ENCODE assay signal across 8 cellular contexts in genomic region chr1:150214099-150214756, GRCh38. TPM values are rescaled to one million over a fixed set of nuclear protein-coding genes. Genes with fewer than 3 reads are reported as not detected.
DNase-seq lines count a peak whose midpoint lies in the region; ATAC-seq, FAIRE-seq and TF ChIP-seq lines count a peak whose summit lies in the region.
"Not testable (repeated sequence)": the region's sequence is repeated elsewhere in the genome, so short reads cannot be mapped to it uniquely, and the experiment has no call there.

No MANE protein-coding gene starts in this region.

- TF ChIP-seq EP300 in GM12878 (IDR thresholded peaks at IDR 0.05; ENCODE audit: borderline replicate concordance in 1 of 2, control insufficient read depth in 1 of 2, low read depth in 2 of 2, low read length in 2 of 2) = not testable (repeated sequence)

- CTCF ChIA-PET in CD4-positive, alpha-beta T cell (lab: Charles Lee) = not testable (repeated sequence)
- CTCF ChIA-PET in activated B cell treated with CpG ODN at 0.5 μM for 24 hours (lab: Charles Lee) = interaction anchor here (0.9 to 1.4 kb wide), 2 partner anchors 12 to 26 kb away, joined by 3 read pairs; no protein-coding TSS in a partner anchor
- CTCF ChIA-PET in GM12878 (lab: Yijun Ruan, JAX) = interaction anchor here (1.2 to 1.7 kb wide), 2 partner anchors 10 to 17 kb away, joined by 4 to 5 read pairs; no protein-coding TSS in a partner anchor

- BruUV-seq in GM12878 (replicated peaks; lab: Mats Ljungman, UMichigan) = not testable (repeated sequence)

- H2AFZ ChIP-seq in KMS-11 (ENCODE audit: low read depth) = peak overlapping the region; percentile 55
- H2AFZ ChIP-seq in GM12878 (ENCODE audit: control insufficient read depth, low read depth, low read length) = peak overlapping the region; percentile 71

- peak overlapping the region; percentile 89 for H3K4me3 Mint-ChIP-seq in CD4-positive, alpha-beta T cell
- H3K4me3 Mint-ChIP-seq in activated B cell treated with CpG ODN at 0.5 μM for 24 hours (peak overlapping the region; percentile 90), osteocyte (ENCODE audit: unreplicated experiment) (peak overlapping the region; percentile 83)

- H3K79me2 ChIP-seq in KMS-11 (ENCODE audit: insufficient read depth, low read depth); GM12878 (ENCODE audit: control insufficient read depth, insufficient read depth, low read length): not testable (repeated sequence)

- H3K9ac ChIP-seq in KMS-11 (peak overlapping the region; percentile 7; the same call in 1 of the 2 replicates), GM12878 (ENCODE audit: control insufficient read depth, insufficient read depth, low read length) (peak overlapping the region; percentile 43; the same call in 1 of the 2 replicates)

- H3K27ac Mint-ChIP-seq in CD4-positive, alpha-beta T cell = peak overlapping the region; percentile 96
- H3K27ac Mint-ChIP-seq in activated B cell treated with CpG ODN at 0.5 μM for 24 hours = peak overlapping the region; percentile 94
- H3K27ac Mint-ChIP-seq in osteocyte (ENCODE audit: unreplicated experiment) = peak overlapping the region; percentile 85

- DNase-seq in CD4-positive, alpha-beta T cell; activated B cell treated with CpG ODN at 0.5 μM for 24 hours; GM12878 (ENCODE audit: low read depth, low spot score); esophagus squamous epithelium (lab: John Stamatoyannopoulos, UW); left lung: not testable (repeated sequence)
- peak; percentile 19 for DNase-seq in osteocyte (ENCODE audit: extremely low spot score, unreplicated experiment)

- peak overlapping the region; percentile 71 for H3K27ac ChIP-seq in CD4-positive, alpha-beta T cell (ENCODE audit: low read depth, low read length)
- H3K27ac ChIP-seq in KMS-11 = peak overlapping the region; percentile 31
- H3K27ac ChIP-seq in GM12878 (ENCODE audit: control insufficient read depth, insufficient read depth) = peak overlapping the region; percentile 52; the same call in 1 of the 2 replicates
- H3K27ac ChIP-seq in esophagus squamous epithelium = peak overlapping the region; percentile 63 to 85 (median 74)
- peak overlapping the region; percentile 83 to 90 for H3K27ac ChIP-seq in left lung
- H3K27ac ChIP-seq in temporal lobe (ENCODE audit: low read depth, low read length) = peak overlapping the region; percentile 52

- not testable (repeated sequence) for TF ChIP-seq RAD21 in GM12878 (IDR thresholded peaks at IDR 0.05; ENCODE audit: insufficient read depth, low read depth, low read length)

- peak; percentile 39 for TF ChIP-seq CTCF in CD4-positive, alpha-beta T cell (IDR thresholded peaks at IDR 0.05)
- TF ChIP-seq CTCF in KMS-11 (conservative IDR thresholded peaks at IDR 0.05; ENCODE audit: low read depth, low read length) = peak; percentile 46; the same call in 1 of the 2 replicates
- not testable (repeated sequence) for TF ChIP-seq CTCF in activated B cell treated with CpG ODN at 0.5 μM for 24 hours (IDR thresholded peaks at IDR 0.05); GM12878 (IDR thresholded peaks at IDR 0.05 in 2 of 3, conservative IDR thresholded peaks at IDR 0.05 in 1 of 3; ENCODE audit: control insufficient read depth in 2 of 3, extremely low read depth in 1 of 3, insufficient read depth in 1 of 3, low read depth in 3 of 3, low read length in 3 of 3); esophagus squamous epithelium (IDR thresholded peaks at IDR 0.05); left lung (IDR thresholded peaks at IDR 0.05); osteocyte (IDR thresholded peaks at IDR 0.05)

- H3K27me3 Mint-ChIP-seq in CD4-positive, alpha-beta T cell; activated B cell treated with CpG ODN at 0.5 μM for 24 hours; osteocyte (ENCODE audit: unreplicated experiment): not testable (repeated sequence)

- peak; percentile 4 for ATAC-seq in CD4-positive, alpha-beta T cell (ENCODE audit: poor library complexity)
- ATAC-seq in activated B cell treated with CpG ODN at 0.5 μM for 24 hours (ENCODE audit: low read depth); GM12878; left lung: not testable (repeated sequence)

- not testable (repeated sequence) for H3K36me3 ChIP-seq in KMS-11 (ENCODE audit: insufficient read depth); GM12878 (ENCODE audit: control insufficient read depth in 2 of 2, insufficient read depth in 2 of 2, low read length in 1 of 2); esophagus squamous epithelium; left lung

- SMC1A ChIA-PET in GM12878 (lab: Charles Lee; ENCODE audit: uncharacterized antibody, unreplicated experiment) = interaction anchor here (0.7 to 1.7 kb wide), 3 partner anchors 19 to 67 kb away, joined by 3 to 10 read pairs (median 4); no protein-coding TSS in a partner anchor

- not testable (repeated sequence) for H3K9me3 Mint-ChIP-seq in CD4-positive, alpha-beta T cell; activated B cell treated with CpG ODN at 0.5 μM for 24 hours; osteocyte (ENCODE audit: unreplicated experiment)

- TF ChIP-seq POLR2A in GM12878 (IDR thresholded peaks at IDR 0.05; ENCODE audit: low read depth, low read length); esophagus squamous epithelium (IDR thresholded peaks at IDR 0.05): not testable (repeated sequence)

- in situ Hi-C loops in GM12878 (cut with MboI) = not testable (repeated sequence)

- not testable (repeated sequence) for H3K4me1 ChIP-seq in KMS-11 (ENCODE audit: low read depth, poor library complexity, severe bottlenecking); GM12878 (ENCODE audit: control insufficient read depth, insufficient read depth, low read length)
- H3K4me1 ChIP-seq in esophagus squamous epithelium (peaks cover 0 to 13% (median 2%) of the 10 kb centered on the region in 3 donors), left lung (peaks cover 0 to 11% of the 10 kb centered on the region in 2 donors)

- intact Hi-C loops in CD4-positive, alpha-beta T cell (cut with DNase I, micrococcal nuclease) = loop anchor here (2.0 to 5.0 kb wide), 2 partner anchors 19 to 108 kb away; partner anchors contain the start of gene PRPF3 (in 1 of the 2)
- intact Hi-C loops in activated B cell treated with CpG ODN at 0.5 μM for 24 hours (cut with micrococcal nuclease); GM12878 (cut with micrococcal nuclease; ENCODE audit: unreplicated experiment); esophagus squamous epithelium (cut with DNase I); left lung (cut with DNase I): not testable (repeated sequence)

- POLR2A ChIA-PET in CD4-positive, alpha-beta T cell (lab: Charles Lee) = interaction anchor here (0.6 to 3.1 kb wide), 6 partner anchors 17 to 772 kb away, joined by 3 to 15 read pairs (median 3); partner anchors contain the start of genes ANP32E and APH1A
- POLR2A ChIA-PET in activated B cell treated with CpG ODN at 0.5 μM for 24 hours (lab: Charles Lee) = interaction anchor here (0.7 to 3.3 kb wide), 3 partner anchors 8 to 149 kb away, joined by 6 to 28 read pairs (median 7); no protein-coding TSS in a partner anchor
- POLR2A ChIA-PET in GM12878 (lab: Charles Lee) = interaction anchor here (1.3 kb wide), 1 partner anchor 19 kb away, joined by 5 read pairs; no protein-coding TSS in a partner anchor

- not testable (repeated sequence) for H3K27me3 ChIP-seq in CD4-positive, alpha-beta T cell (ENCODE audit: control insufficient read depth, insufficient read depth, low read length); KMS-11 (ENCODE audit: insufficient read depth, low read depth); GM12878 (replicated peaks in 1 of 2; ENCODE audit: control insufficient read depth in 2 of 2, insufficient read depth in 2 of 2, low read length in 1 of 2); esophagus squamous epithelium; left lung

- 82% methylated on average over 10 of the region's 18 CpGs for WGBS in GM12878 (ENCODE audit: insufficient coverage, insufficient replicate concordance, low lambda C conversion rate, missing lambda C conversion rate)
- WGBS in esophagus squamous epithelium, 2 donors = 70 to 76% methylated on average over 11 to 14 of the region's 18 CpGs

- H4K20me1 ChIP-seq in KMS-11 (ENCODE audit: insufficient read depth); GM12878 (ENCODE audit: control insufficient read depth, insufficient read depth): not testable (repeated sequence)

- peaks cover 10% of the 10 kb centered on the region for H3K36me3 Mint-ChIP-seq in CD4-positive, alpha-beta T cell (ENCODE audit: low read depth)
- H3K36me3 Mint-ChIP-seq in activated B cell treated with CpG ODN at 0.5 μM for 24 hours (ENCODE audit: low read depth); osteocyte (ENCODE audit: unreplicated experiment): not testable (repeated sequence)

- not testable (repeated sequence) for H3K9me3 ChIP-seq in CD4-positive, alpha-beta T cell (ENCODE audit: control insufficient read depth, low read length); GM12878 (replicated peaks; ENCODE audit: control insufficient read depth, insufficient read depth, low read length); esophagus squamous epithelium; left lung

- FAIRE-seq in GM12878 (lab: Jason Lieb, UNC) = peak; percentile 18

- peaks cover 18% of the 10 kb centered on the region for H3K4me1 Mint-ChIP-seq in CD4-positive, alpha-beta T cell (ENCODE audit: low read depth)
- H3K4me1 Mint-ChIP-seq in activated B cell treated with CpG ODN at 0.5 μM for 24 hours (peaks cover 15% of the 10 kb centered on the region), osteocyte (ENCODE audit: unreplicated experiment) (peaks cover 15% of the 10 kb centered on the region)

- H3K4me2 ChIP-seq in KMS-11 (peak overlapping the region; percentile 33), GM12878 (ENCODE audit: control insufficient read depth, insufficient read depth) (peak overlapping the region; percentile 51; the same call in 1 of the 2 replicates)

- RAD21 ChIA-PET in GM12878 (lab: Charles Lee; ENCODE audit: unreplicated experiment) = interaction anchor here (1.1 to 2.3 kb wide), 2 partner anchors 27 to 141 kb away, joined by 4 to 7 read pairs; no protein-coding TSS in a partner anchor

- H3K4me3 ChIP-seq in KMS-11 (IDR thresholded peaks at IDR 0.05; ENCODE audit: insufficient read depth, low read depth, low read length) = peak overlapping the region; percentile 93
- peak overlapping the region; percentile 40; the same call in 1 of the 2 replicates for H3K4me3 ChIP-seq in GM12878
- H3K4me3 ChIP-seq in esophagus squamous epithelium = peak overlapping the region; percentile 22 to 62 (median 46)
- peak overlapping the region; percentile 28 to 36 for H3K4me3 ChIP-seq in left lung

RNA-seq across cellular contexts. Expression of gene ANP32E, which starts 21.7 kb away (rescaled TPM):
- total RNA-seq in CD4-positive, alpha-beta T cell = 10 to 100 TPM; 31.9 to 32.9 TPM
- total RNA-seq in activated B cell treated with CpG ODN at 0.5 μM for 24 hours (70.5 and 84.3 TPM in 2 replicates), GM12878 (2014; rRNA removed) (59.2 and 73.2 TPM in 2 replicates), GM12878 (2014; rRNA removed; fragmentation: Illumina TruSeq; extraction: Trizol) (106 and 111 TPM in 2 replicates), GM12878 (2021) (92.8 and 98.6 TPM in 2 replicates), esophagus squamous epithelium (10 to 100 TPM in 3 of 4 donors, 1 to 10 TPM in 1; 8.8 to 23.6 (median 18.5) TPM), left lung (10 to 100 TPM; 27.3 to 31.4 TPM), osteocyte (29.5 and 32.2 TPM in 2 replicates), temporal lobe (17.0 TPM)
- total RNA-seq in GM12878 (2013; cell fraction: nucleolus; rRNA removed) = 14.2 and 14.8 TPM in 2 replicates
- 36.7 TPM for polyA plus RNA-seq in GM12878 (2011; ENCODE audit: low read depth)
- polyA plus RNA-seq in GM12878 (2011; rRNA removed) (67.6 and 129 TPM in 2 replicates), GM12878 (2014; fragmentation: Illumina TruSeq; extraction: Trizol) (137 and 179 TPM in 2 replicates), GM12878 (2014; fragmentation: Nextera tagmentation; extraction: Ambion mirVana) (100 to 1,000 TPM; 142 to 250 TPM), GM12878 (2014; rRNA removed) (66.3 and 73.2 TPM in 2 replicates), GM12878 (2016; fragmentation: Nextera tagmentation; extraction: Ambion mirVana) (100 to 1,000 TPM; 240 to 243 TPM)
- 13.3 and 15.5 TPM in 2 replicates for polyA plus RNA-seq in GM12878 (2011; cell fraction: cytosol; rRNA removed)
- polyA plus RNA-seq in GM12878 (2011; cell fraction: nucleus; rRNA removed) = 7.3 and 13.6 TPM in 2 replicates
- polyA plus RNA-seq in GM12878 (2012) = 74.4 and 94.2 TPM in 2 replicates
- 26.5 and 33.6 TPM in 2 replicates for polyA minus RNA-seq in GM12878 (2011; rRNA and poly(A)+ RNA removed)
- 25.5 and 28.5 TPM in 2 replicates for polyA minus RNA-seq in GM12878 (2011; cell fraction: cytosol; rRNA and poly(A)+ RNA removed)
- polyA minus RNA-seq in GM12878 (2011; cell fraction: nucleus; rRNA and poly(A)+ RNA removed) = 7.5 and 14.4 TPM in 2 replicates

RNA-seq across cellular contexts. Expression of gene CA14, which starts 43.3 kb away (rescaled TPM):
- total RNA-seq in CD4-positive, alpha-beta T cell = not detected
- total RNA-seq in activated B cell treated with CpG ODN at 0.5 μM for 24 hours (not detected in 2 replicates), GM12878 (2014; rRNA removed) (not detected in 2 replicates), GM12878 (2014; rRNA removed; fragmentation: Illumina TruSeq; extraction: Trizol) (not detected in 2 replicates), GM12878 (2021) (not detected in 2 replicates), esophagus squamous epithelium (not detected), left lung (under 1 TPM; 0.18 to 0.44 TPM), osteocyte (not detected in 2 replicates), temporal lobe (1.7 TPM)
- total RNA-seq in GM12878 (2013; cell fraction: nucleolus; rRNA removed) = not detected in 2 replicates
- 0.28 TPM for polyA plus RNA-seq in GM12878 (2011; ENCODE audit: low read depth)
- polyA plus RNA-seq in GM12878 (2011; rRNA removed) (not detected in 2 replicates), GM12878 (2014; fragmentation: Illumina TruSeq; extraction: Trizol) (not detected in 2 replicates), GM12878 (2014; fragmentation: Nextera tagmentation; extraction: Ambion mirVana) (under 1 TPM; 0.11 to 0.26 TPM), GM12878 (2014; rRNA removed) (not detected in 2 replicates), GM12878 (2016; fragmentation: Nextera tagmentation; extraction: Ambion mirVana) (under 1 TPM; 0.32 to 0.35 TPM)
- polyA plus RNA-seq in GM12878 (2011; cell fraction: cytosol; rRNA removed) = not detected in 2 replicates
- polyA plus RNA-seq in GM12878 (2011; cell fraction: nucleus; rRNA removed) = not detected in 2 replicates
- 0.29 and 0.69 TPM in 2 replicates for polyA plus RNA-seq in GM12878 (2012)
- polyA minus RNA-seq in GM12878 (2011; rRNA and poly(A)+ RNA removed) = not detected in 2 replicates
- not detected in 2 replicates for polyA minus RNA-seq in GM12878 (2011; cell fraction: cytosol; rRNA and poly(A)+ RNA removed)
- not detected in 2 replicates for polyA minus RNA-seq in GM12878 (2011; cell fraction: nucleus; rRNA and poly(A)+ RNA removed)

RNA-seq across cellular contexts. Expression of gene APH1A, which starts 54.6 kb away (rescaled TPM):
- 100 to 1,000 TPM; 115 to 122 TPM for total RNA-seq in CD4-positive, alpha-beta T cell
- 145 TPM in 2 replicates for total RNA-seq in activated B cell treated with CpG ODN at 0.5 μM for 24 hours
- 83.3 and 89.3 TPM in 2 replicates for total RNA-seq in GM12878 (2013; cell fraction: nucleolus; rRNA removed)
- total RNA-seq in GM12878 (2014; rRNA removed) = 93.7 and 95.7 TPM in 2 replicates
- total RNA-seq in GM12878 (2014; rRNA removed; fragmentation: Illumina TruSeq; extraction: Trizol) = 79.4 and 79.7 TPM in 2 replicates
- 130 TPM in 2 replicates for total RNA-seq in GM12878 (2021)
- polyA plus RNA-seq in GM12878 (2011; ENCODE audit: low read depth) = 60.5 TPM
- polyA plus RNA-seq in GM12878 (2011; rRNA removed) = 95.5 and 116 TPM in 2 replicates
- polyA plus RNA-seq in GM12878 (2011; cell fraction: cytosol; rRNA removed) = 135 and 141 TPM in 2 replicates
- 84.7 and 101 TPM in 2 replicates for polyA plus RNA-seq in GM12878 (2011; cell fraction: nucleus; rRNA removed)
- polyA plus RNA-seq in GM12878 (2012) = 92.8 and 97.7 TPM in 2 replicates
- 83.0 and 106 TPM in 2 replicates for polyA plus RNA-seq in GM12878 (2014; fragmentation: Illumina TruSeq; extraction: Trizol)
- 10 to 100 TPM in 1 of 2 experiments, 1 to 10 TPM in 1; 6.7 to 13.5 TPM for polyA plus RNA-seq in GM12878 (2014; fragmentation: Nextera tagmentation; extraction: Ambion mirVana)
- polyA plus RNA-seq in GM12878 (2014; rRNA removed) = 123 and 124 TPM in 2 replicates
- polyA plus RNA-seq in GM12878 (2016; fragmentation: Nextera tagmentation; extraction: Ambion mirVana) = 10 to 100 TPM; 37.0 to 40.3 TPM
- polyA minus RNA-seq in GM12878 (2011; rRNA and poly(A)+ RNA removed) = 136 and 150 TPM in 2 replicates
- 34.7 and 35.0 TPM in 2 replicates for polyA minus RNA-seq in GM12878 (2011; cell fraction: cytosol; rRNA and poly(A)+ RNA removed)
- polyA minus RNA-seq in GM12878 (2011; cell fraction: nucleus; rRNA and poly(A)+ RNA removed) = 72.4 and 90.9 TPM in 2 replicates
- 100 to 1,000 TPM in 1 of 4 donors, 10 to 100 TPM in 3; 94.0 to 112 (median 95.2) TPM for total RNA-seq in esophagus squamous epithelium
- 100 to 1,000 TPM; 127 to 143 TPM for total RNA-seq in left lung
- total RNA-seq in osteocyte = 138 and 147 TPM in 2 replicates
- 44.0 TPM for total RNA-seq in temporal lobe

RNA-seq across cellular contexts. Expression of gene C1orf54, which starts 58.4 kb away (rescaled TPM):
- total RNA-seq in CD4-positive, alpha-beta T cell = 1 to 10 TPM; 4.1 to 4.4 TPM
- total RNA-seq in activated B cell treated with CpG ODN at 0.5 μM for 24 hours = 0.38 and 0.39 TPM in 2 replicates
- 1.5 and 2.6 TPM in 2 replicates for total RNA-seq in GM12878 (2013; cell fraction: nucleolus; rRNA removed)
- 19.8 and 24.6 TPM in 2 replicates for total RNA-seq in GM12878 (2014; rRNA removed)
- 24.0 and 24.6 TPM in 2 replicates for total RNA-seq in GM12878 (2014; rRNA removed; fragmentation: Illumina TruSeq; extraction: Trizol)
- total RNA-seq in GM12878 (2021) = 13.5 and 16.7 TPM in 2 replicates
- polyA plus RNA-seq in GM12878 (2011; ENCODE audit: low read depth) = 58.2 TPM
- 3.0 and 3.1 TPM in 2 replicates for polyA plus RNA-seq in GM12878 (2011; rRNA removed)
- polyA plus RNA-seq in GM12878 (2011; cell fraction: cytosol; rRNA removed) = 1.8 and 2.5 TPM in 2 replicates
- 2.3 and 2.5 TPM in 2 replicates for polyA plus RNA-seq in GM12878 (2011; cell fraction: nucleus; rRNA removed)
- 16.8 and 23.1 TPM in 2 replicates for polyA plus RNA-seq in GM12878 (2012)
- 22.8 and 31.8 TPM in 2 replicates for polyA plus RNA-seq in GM12878 (2014; fragmentation: Illumina TruSeq; extraction: Trizol)
- 10 to 100 TPM; 80.3 to 87.7 TPM for polyA plus RNA-seq in GM12878 (2014; fragmentation: Nextera tagmentation; extraction: Ambion mirVana)
- polyA plus RNA-seq in GM12878 (2014; rRNA removed) = 21.4 and 28.4 TPM in 2 replicates
- 10 to 100 TPM; 32.7 to 33.0 TPM for polyA plus RNA-seq in GM12878 (2016; fragmentation: Nextera tagmentation; extraction: Ambion mirVana)
- polyA minus RNA-seq in GM12878 (2011; rRNA and poly(A)+ RNA removed) = 0.82 TPM in 1 of 2 replicates, not detected in the other
- polyA minus RNA-seq in GM12878 (2011; cell fraction: cytosol; rRNA and poly(A)+ RNA removed) = not detected in 2 replicates
- 0.36 and 1.1 TPM in 2 replicates for polyA minus RNA-seq in GM12878 (2011; cell fraction: nucleus; rRNA and poly(A)+ RNA removed)
- 10 to 100 TPM in 1 of 4 donors, 1 to 10 TPM in 2, not detected in 1; 2.3 to 17.2 (median 4.5) TPM for total RNA-seq in esophagus squamous epithelium
- 10 to 100 TPM; 10.8 to 21.3 TPM for total RNA-seq in left lung
- 49.9 and 55.6 TPM in 2 replicates for total RNA-seq in osteocyte
- total RNA-seq in temporal lobe = 4.7 TPM

Comparison
In these comparisons a context has a peak if more than half of its experiments do, and no peak if none do; other contexts are left out.
1. H3K27ac ChIP-seq: peak in every context shown above with its lines; median percentile 86 in left lung; 74 in esophagus squamous epithelium; 71 in CD4-positive, alpha-beta T cell; 52 in GM12878; 52 in temporal lobe; 31 in KMS-11.
2. H3K4me3 ChIP-seq: peak in every context shown above with its lines; median percentile 93 in KMS-11; 46 in esophagus squamous epithelium; 40 in GM12878; 32 in left lung.